In genomic region chr14:77151245-77151644, GRCh38 we compare ENCODE assay signal across 8 cellular contexts. TPM values are rescaled to one million over a fixed set of nuclear protein-coding genes. Genes with fewer than 3 reads are reported as not detected.
DNase-seq lines count a peak whose midpoint lies in the region; ATAC-seq and TF ChIP-seq lines count a peak whose summit lies in the region.

No MANE protein-coding gene starts in this region.

- no peak overlapping the region for H3K27ac ChIP-seq in colonic mucosa

- intact Hi-C loops in colonic mucosa (cut with DNase I) = loop anchor here (2.0 to 5.0 kb wide), 2 partner anchors 61 to 166 kb away; no protein-coding TSS in a partner anchor

- H3K27me3 ChIP-seq in colonic mucosa = no peaks in the 10 kb centered on the region

- H3K9me3 ChIP-seq in colonic mucosa = no peaks in the 10 kb centered on the region

- DNase-seq in DMS 273 treated with DMSO at 0.1 percent for 48 hours (lab: John Stamatoyannopoulos, UW) (peak; percentile 26), HK-2 (ENCODE audit: unreplicated experiment) (peak; percentile 24), kidney tubule cell (ENCODE audit: low spot score) (peak; percentile 28), cortex of kidney (lab: John Stamatoyannopoulos, UW) (no peak), colonic mucosa (no peak), UCSD-AML1 (lab: John Stamatoyannopoulos, UW; ENCODE audit: unreplicated experiment) (no peak), NCI-H2029 treated with DMSO at 0.1 percent for 48 hours (lab: John Stamatoyannopoulos, UW) (no peak)

- ATAC-seq in SK-N-SH treated with all-trans-retinoic acid at 6 μM for 48 hours = peak; percentile 72

- no peaks in the 10 kb centered on the region for H3K36me3 ChIP-seq in colonic mucosa

- H3K4me3 ChIP-seq in colonic mucosa = no peak overlapping the region

- no peak overlapping the region for H3K9ac ChIP-seq in colonic mucosa (ENCODE audit: low read depth in 2 of 2, low read length in 2 of 2)

- no peak for TF ChIP-seq CTCF in colonic mucosa (IDR thresholded peaks at IDR 0.05)

- no peaks in the 10 kb centered on the region for H3K4me1 ChIP-seq in colonic mucosa

TF ChIP-seq in SK-N-SH treated with all-trans-retinoic acid at 6 μM for 48 hours, 23 proteins besides CTCF, POLR2A, EP300 and RAD21:
- TF ChIP-seq ZC3H10 (CRISPR knock-in tag; IDR thresholded peaks at IDR 0.05) (no peak), ZFP3 (CRISPR knock-in tag; IDR thresholded peaks at IDR 0.05) (no peak), ZNF565 (CRISPR knock-in tag; conservative IDR thresholded peaks at IDR 0.05; ENCODE audit: low read depth) (no peak), CSRNP3 (CRISPR knock-in tag; IDR thresholded peaks at IDR 0.05) (no peak)

RNA-seq across cellular contexts. Expression of gene ZDHHC22, which starts 9.7 kb away (rescaled TPM):
- under 1 TPM; 0.07 to 0.42 TPM for total RNA-seq in colonic mucosa

RNA-seq across cellular contexts. Expression of gene TMEM63C, which starts 30.4 kb away (rescaled TPM):
- 10 to 100 TPM in 1 of 2 donors, 1 to 10 TPM in 1; 5.9 to 13.2 TPM for total RNA-seq in colonic mucosa

RNA-seq across cellular contexts. Expression of gene CIPC, which starts 53.2 kb away (rescaled TPM):
- total RNA-seq in colonic mucosa = 10 to 100 TPM; 18.2 to 38.4 TPM

Comparison
In these comparisons a context has a peak if more than half of its experiments do, and no peak if none do; other contexts are left out.
1. DNase-seq: peak in DMS 273 treated with DMSO at 0.1 percent for 48 hours (single experiment), HK-2 (single experiment) and kidney tubule cell (single experiment); none in cortex of kidney (single experiment), colonic mucosa (single experiment), UCSD-AML1 (single experiment) and NCI-H2029 treated with DMSO at 0.1 percent for 48 hours (single experiment).